9 cellular contexts compared by ENCODE assay signal in the genomic region with DNA sequence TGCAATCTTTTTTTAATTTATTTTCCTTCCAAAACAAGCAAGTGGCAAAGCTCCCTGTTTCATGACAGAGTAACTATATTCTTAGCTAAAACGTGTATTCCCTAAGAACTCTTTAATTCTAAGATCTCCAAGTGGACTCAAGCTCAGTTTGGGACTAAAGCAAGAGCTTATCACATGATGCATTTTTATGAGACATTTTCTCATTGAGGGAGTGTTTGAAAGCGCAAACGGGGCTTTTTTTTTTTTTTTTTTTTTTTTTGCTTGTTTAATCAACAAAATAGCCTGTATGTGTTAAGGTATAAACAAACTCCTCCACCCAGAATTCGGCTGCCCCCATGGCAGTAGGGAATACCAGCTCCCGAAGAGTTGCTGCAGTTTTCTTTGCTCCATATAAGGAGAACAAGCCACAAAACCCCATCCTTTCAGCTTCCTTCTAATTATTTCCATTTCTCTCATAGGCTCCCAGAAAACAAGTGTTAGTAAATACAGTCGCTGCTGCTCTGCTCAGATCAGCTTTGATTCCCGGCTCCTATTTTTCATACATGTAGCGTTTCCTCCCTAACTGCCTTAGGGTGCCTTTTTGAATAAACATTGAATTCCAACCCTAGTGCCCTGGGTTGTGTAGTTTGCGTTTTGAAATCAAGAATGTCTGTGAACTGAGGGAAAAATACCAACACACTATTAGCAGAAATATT. TPM values are rescaled to one million over a fixed set of nuclear protein-coding genes. Genes with fewer than 3 reads are reported as not detected.
DNase-seq lines count a peak whose midpoint lies in the region; ATAC-seq and TF ChIP-seq lines count a peak whose summit lies in the region.
"Had no signal": no experiment of that assay in that cellular context is flagged by ENCODE, and none has a peak within 500 bp of the region (broad histone marks: within the 10 kb centered on the region; RNA-seq: fewer than 3 reads in every experiment).

No MANE protein-coding gene starts in this region.

- no peaks in the 10 kb centered on the region for H3K9me3 ChIP-seq in mucosa of stomach (ENCODE audit: control insufficient read depth, low read length)

- H3K36me3 Mint-ChIP-seq in type B pancreatic cell: no peaks in the 10 kb centered on the region

- peak overlapping the region; percentile 8 for H3K9ac ChIP-seq in mucosa of stomach (ENCODE audit: low read length)

- peak in 2 of 3 experiments; percentile 14 to 49 for DNase-seq in NCI-H1417 (lab: John Stamatoyannopoulos, UW)
- DNase-seq in NCI-H1417 treated with DMSO at 0.1 percent for 48 hours (lab: John Stamatoyannopoulos, UW): no peak
- no peak for DNase-seq in epithelial cell of esophagus (ENCODE audit: low read depth)
- DNase-seq in type B pancreatic cell (ENCODE audit: extremely low spot score, unreplicated experiment): no peak
- DNase-seq in stimulated activated CD4-positive, alpha-beta T cell treated with anti-CD3 and anti-CD28 coated beads, Interleukin-4, amount 100 ng/mL, for 24 hours: no peak
- DNase-seq: 8988T had no signal

- no peaks in the 10 kb centered on the region for H3K27me3 ChIP-seq in mucosa of stomach (ENCODE audit: control insufficient read depth, insufficient read depth, low read length)

- peak overlapping the region; percentile 44 for H3K4me3 ChIP-seq in epithelial cell of esophagus (ENCODE audit: low read length)
- no peak overlapping the region for H3K4me3 ChIP-seq in mucosa of stomach (ENCODE audit: low read length)

- peak overlapping the region; percentile 99 for H3K4me3 Mint-ChIP-seq in type B pancreatic cell

- TF ChIP-seq CTCF in epithelial cell of esophagus (IDR thresholded peaks at IDR 0.05; ENCODE audit: insufficient read depth, low read depth, low read length, missing control alignments) (no peak), type B pancreatic cell (conservative IDR thresholded peaks at IDR 0.05) (no peak)

- H3K9me3 Mint-ChIP-seq in type B pancreatic cell: no peaks in the 10 kb centered on the region

- ATAC-seq in HG03159 (IDR thresholded peaks at IDR 0.05; ENCODE audit: unreplicated experiment) (no peak), GM21423 (IDR thresholded peaks at IDR 0.05; ENCODE audit: unreplicated experiment) (no peak)

- H3K4me1 Mint-ChIP-seq in type B pancreatic cell (ENCODE audit: unreplicated experiment): peaks cover 42% of the 10 kb centered on the region

- H3K27ac Mint-ChIP-seq in type B pancreatic cell: peak overlapping the region; percentile 94

- no peaks in the 10 kb centered on the region for H3K27me3 Mint-ChIP-seq in type B pancreatic cell

- no peaks in the 10 kb centered on the region for H3K36me3 ChIP-seq in mucosa of stomach (ENCODE audit: control insufficient read depth, insufficient read depth, low read length)

- peaks cover 8% of the 10 kb centered on the region for H3K4me1 ChIP-seq in mucosa of stomach (ENCODE audit: control insufficient read depth, insufficient read depth, low read length)

RNA-seq across cellular contexts. Expression of gene PPARGC1A, which starts 0.7 kb away (rescaled TPM):
- 39.4 and 93.3 TPM in 2 replicates for total RNA-seq in type B pancreatic cell (ENCODE audit: low replicate concordance)

Comparison
In these comparisons a context has a peak if more than half of its experiments do, and no peak if none do; other contexts are left out.
1. DNase-seq: peak in NCI-H1417 (2 of 3); none in NCI-H1417 treated with DMSO at 0.1 percent for 48 hours (single experiment), epithelial cell of esophagus (single experiment), type B pancreatic cell (single experiment) and stimulated activated CD4-positive, alpha-beta T cell treated with anti-CD3 and anti-CD28 coated beads, Interleukin-4, amount 100 ng/mL, for 24 hours (single experiment).